10 cellular contexts compared by ENCODE assay signal in the genomic region with DNA sequence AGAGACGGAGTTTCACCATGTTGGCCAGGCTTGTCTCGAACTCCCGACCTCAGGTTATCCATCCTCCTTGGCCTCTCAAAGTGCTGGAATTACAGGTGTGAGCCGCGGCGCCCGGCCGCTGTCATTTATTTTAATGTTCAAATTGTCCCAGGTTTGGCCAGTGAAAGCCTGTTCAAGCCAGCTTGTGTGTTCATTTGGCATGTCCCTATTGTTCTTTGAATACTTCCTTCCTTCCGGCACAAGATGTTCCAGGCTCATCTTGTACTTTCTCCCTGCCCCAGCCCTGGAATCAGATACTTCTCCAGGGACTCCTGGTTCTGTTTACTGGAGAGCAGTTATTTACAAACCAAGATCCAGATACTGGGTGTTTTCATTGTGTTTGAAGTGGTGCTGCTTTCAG. TPM values are rescaled to one million over a fixed set of nuclear protein-coding genes. Genes with fewer than 3 reads are reported as not detected.
A peak's percentile ranks its signal among the peaks of the same experiment; 100 is the strongest.
DNase-seq lines count a peak whose midpoint lies in the region; ATAC-seq and TF ChIP-seq lines count a peak whose summit lies in the region.
"Had no signal": no experiment of that assay in that cellular context is flagged by ENCODE, and none has a peak within 500 bp of the region (broad histone marks: within the 10 kb centered on the region; RNA-seq: fewer than 3 reads in every experiment).

No MANE protein-coding gene starts in this region.

- H3K9me3 ChIP-seq in naive thymus-derived CD4-positive, alpha-beta T cell (ENCODE audit: control insufficient read depth in 2 of 3, low read length in 3 of 3) = no peaks in the 10 kb centered on the region
- H3K9me3 ChIP-seq in uterus = no peaks in the 10 kb centered on the region

- peaks cover 33% of the 10 kb centered on the region for H3K27me3 Mint-ChIP-seq in activated naive CD8-positive, alpha-beta T cell
- H3K27me3 Mint-ChIP-seq in activated naive CD8-positive, alpha-beta T cell treated with anti-CD3 and anti-CD28 coated beads for 36 hours = peaks cover 62% of the 10 kb centered on the region
- peaks cover 42 to 56% (median 50%) of the 10 kb centered on the region in 5 donors for H3K27me3 Mint-ChIP-seq in naive thymus-derived CD4-positive, alpha-beta T cell

- no peaks in the 10 kb centered on the region for H3K4me1 ChIP-seq in naive thymus-derived CD4-positive, alpha-beta T cell (ENCODE audit: control insufficient read depth in 2 of 2, insufficient read depth in 2 of 2, low read length in 2 of 2)
- H3K4me1 ChIP-seq in uterus = no peaks in the 10 kb centered on the region

- peak in 1 of 2 donors; percentile 45 for TF ChIP-seq POLR2A in uterus (IDR thresholded peaks at IDR 0.05)

- CTCF ChIA-PET in naive thymus-derived CD4-positive, alpha-beta T cell (lab: Charles Lee) = no interaction called here

- peaks cover 2% of the 10 kb centered on the region for H3K4me1 Mint-ChIP-seq in activated naive CD8-positive, alpha-beta T cell (ENCODE audit: low read depth)
- H3K4me1 Mint-ChIP-seq in activated naive CD8-positive, alpha-beta T cell treated with anti-CD3 and anti-CD28 coated beads for 36 hours = peaks cover 2% of the 10 kb centered on the region
- H3K4me1 Mint-ChIP-seq in naive thymus-derived CD4-positive, alpha-beta T cell = peaks cover 0 to 14% (median 3%) of the 10 kb centered on the region in 7 donors

- no peak for TF ChIP-seq CTCF in uterus (IDR thresholded peaks at IDR 0.05)
- no peak for TF ChIP-seq CTCF in foreskin fibroblast (IDR thresholded peaks at IDR 0.05; ENCODE audit: low read depth, low read length)

- H3K36me3 ChIP-seq in naive thymus-derived CD4-positive, alpha-beta T cell (ENCODE audit: control insufficient read depth in 2 of 3, insufficient read depth in 3 of 3, low read length in 3 of 3) = no peaks in the 10 kb centered on the region
- no peaks in the 10 kb centered on the region for H3K36me3 ChIP-seq in uterus
- H3K36me3 ChIP-seq: brain microvascular endothelial cell had no signal

- intact Hi-C loops in naive thymus-derived CD4-positive, alpha-beta T cell (cut with micrococcal nuclease) = no loop called here
- intact Hi-C loops in uterus (cut with DNase I; ENCODE audit: low total_unique reads) = no loop called here

- no peak overlapping the region for H3K27ac Mint-ChIP-seq in activated naive CD8-positive, alpha-beta T cell
- H3K27ac Mint-ChIP-seq in activated naive CD8-positive, alpha-beta T cell treated with anti-CD3 and anti-CD28 coated beads for 36 hours = no peak overlapping the region
- H3K27ac Mint-ChIP-seq in naive thymus-derived CD4-positive, alpha-beta T cell = no peak overlapping the region

- POLR2A ChIA-PET in naive thymus-derived CD4-positive, alpha-beta T cell (lab: Charles Lee) = no interaction called here

- peak overlapping the region; percentile 68 for H3K4me3 Mint-ChIP-seq in activated naive CD8-positive, alpha-beta T cell
- H3K4me3 Mint-ChIP-seq in activated naive CD8-positive, alpha-beta T cell treated with anti-CD3 and anti-CD28 coated beads for 36 hours = no peak overlapping the region
- peak overlapping the region in 8 of 10 donors; percentile 17 to 79 (median 44) for H3K4me3 Mint-ChIP-seq in naive thymus-derived CD4-positive, alpha-beta T cell

- peaks cover 0 to 3% of the 10 kb centered on the region in 2 donors for H3K27me3 ChIP-seq in naive thymus-derived CD4-positive, alpha-beta T cell (ENCODE audit: control insufficient read depth in 2 of 2, insufficient read depth in 2 of 2, low read length in 2 of 2)
- no peaks in the 10 kb centered on the region for H3K27me3 ChIP-seq in uterus
- H3K27me3 ChIP-seq: brain microvascular endothelial cell had no signal

- H3K27ac ChIP-seq in naive thymus-derived CD4-positive, alpha-beta T cell (ENCODE audit: low read depth, low read length) = no peak overlapping the region
- peak overlapping the region; percentile 93 to 99 for H3K27ac ChIP-seq in uterus
- H3K27ac ChIP-seq: brain microvascular endothelial cell had no signal

- H3K36me3 Mint-ChIP-seq in activated naive CD8-positive, alpha-beta T cell = no peaks in the 10 kb centered on the region
- no peaks in the 10 kb centered on the region for H3K36me3 Mint-ChIP-seq in activated naive CD8-positive, alpha-beta T cell treated with anti-CD3 and anti-CD28 coated beads for 36 hours
- H3K36me3 Mint-ChIP-seq in naive thymus-derived CD4-positive, alpha-beta T cell = peaks cover 0 to 1% (median 0%) of the 10 kb centered on the region in 5 donors

- H3K9me3 Mint-ChIP-seq in activated naive CD8-positive, alpha-beta T cell (ENCODE audit: low read depth) = no peaks in the 10 kb centered on the region
- no peaks in the 10 kb centered on the region for H3K9me3 Mint-ChIP-seq in activated naive CD8-positive, alpha-beta T cell treated with anti-CD3 and anti-CD28 coated beads for 36 hours
- no peaks in the 10 kb centered on the region for H3K9me3 Mint-ChIP-seq in naive thymus-derived CD4-positive, alpha-beta T cell

- no peak overlapping the region for H3K4me3 ChIP-seq in naive thymus-derived CD4-positive, alpha-beta T cell (ENCODE audit: low read length)
- H3K4me3 ChIP-seq in uterus (no peak overlapping the region), foreskin fibroblast (ENCODE audit: low read depth in 1 of 2, low read length in 2 of 2) (no peak overlapping the region)

- no peak for DNase-seq in activated naive CD8-positive, alpha-beta T cell treated with anti-CD3 and anti-CD28 coated beads for 36 hours
- DNase-seq in fibroblast of gingiva (ENCODE audit: low read depth) = peak; percentile 54
- no peak for DNase-seq in naive thymus-derived CD4-positive, alpha-beta T cell
- DNase-seq in uterus = peak; percentile 39 to 71
- DNase-seq in foreskin fibroblast = no peak
- no peak for DNase-seq in hippocampal formation (lab: John Stamatoyannopoulos, UW)
- DNase-seq in NCI-H1092 treated with DMSO at 0.1 percent for 48 hours (lab: John Stamatoyannopoulos, UW) = no peak
- DNase-seq: activated CD4-positive, alpha-beta T cell treated with anti-CD3 and anti-CD28 coated beads for 4 hours; brain microvascular endothelial cell had no signal

- ATAC-seq in naive thymus-derived CD4-positive, alpha-beta T cell = no peak

RNA-seq across cellular contexts. Expression of gene ZBTB8B, which starts 37.0 kb away (rescaled TPM):
- total RNA-seq in activated naive CD8-positive, alpha-beta T cell treated with anti-CD3 and anti-CD28 coated beads for 36 hours = not detected
- total RNA-seq in naive thymus-derived CD4-positive, alpha-beta T cell = under 1 TPM in 1 of 5 experiments, not detected in 4; 0.02 TPM
- not detected for polyA plus RNA-seq in naive thymus-derived CD4-positive, alpha-beta T cell
- total RNA-seq in uterus = 1 to 10 TPM in 1 of 4 donors, under 1 TPM in 1, not detected in 2; 0.06 to 3.6 TPM

RNA-seq across cellular contexts. Expression of gene ZBTB8A, which starts 37.4 kb away (rescaled TPM):
- total RNA-seq in activated naive CD8-positive, alpha-beta T cell treated with anti-CD3 and anti-CD28 coated beads for 36 hours = under 1 TPM; 0.21 to 0.24 TPM
- total RNA-seq in naive thymus-derived CD4-positive, alpha-beta T cell = under 1 TPM in 1 of 5 experiments, not detected in 4; 0.07 TPM
- not detected for polyA plus RNA-seq in naive thymus-derived CD4-positive, alpha-beta T cell
- 10 to 100 TPM in 3 of 4 donors, 1 to 10 TPM in 1; 4.1 to 42.2 (median 17.2) TPM for total RNA-seq in uterus

Comparison
In these comparisons a context has a peak if more than half of its experiments do, and no peak if none do; other contexts are left out.
1. DNase-seq: peak in fibroblast of gingiva (single experiment) and uterus (2 of 2); none in activated naive CD8-positive, alpha-beta T cell treated with anti-CD3 and anti-CD28 coated beads for 36 hours (single experiment), naive thymus-derived CD4-positive, alpha-beta T cell (0 of 9), foreskin fibroblast (0 of 2), hippocampal formation (0 of 2) and NCI-H1092 treated with DMSO at 0.1 percent for 48 hours (single experiment).
2. RNA of gene ZBTB8A, which starts 37.4 kb away (total RNA-seq): 4.1 to 42.2 TPM in uterus; 0.21 to 0.24 TPM in activated naive CD8-positive, alpha-beta T cell treated with anti-CD3 and anti-CD28 coated beads for 36 hours and 0.07 TPM in naive thymus-derived CD4-positive, alpha-beta T cell; every median in the first group is over 4 times any median in the second.